Comparison of ENCODE assay signal across 10 cellular contexts in genomic region chr12:65882504-65882903, GRCh38. TPM values are rescaled to one million over a fixed set of nuclear protein-coding genes. Genes with fewer than 3 reads are reported as not detected.
DNase-seq lines count a peak whose midpoint lies in the region; ATAC-seq and TF ChIP-seq lines count a peak whose summit lies in the region.
"Had no signal": no experiment of that assay in that cellular context is flagged by ENCODE, and none has a peak within 500 bp of the region (broad histone marks: within the 10 kb centered on the region; RNA-seq: fewer than 3 reads in every experiment).

No MANE protein-coding gene starts in this region.

- H3K4me3 ChIP-seq in mesodermal cell (ENCODE audit: extremely low read depth, insufficient read depth, low read length, poor library complexity, severe bottlenecking) (no peak overlapping the region), thoracic aorta (peak overlapping the region; percentile 62)

- peaks cover 58% of the 10 kb centered on the region for H3K4me1 Mint-ChIP-seq in brain

- no peaks in the 10 kb centered on the region for H3K27me3 ChIP-seq in thoracic aorta (replicated peaks; ENCODE audit: insufficient read depth)

- no peaks in the 10 kb centered on the region for H3K9me3 Mint-ChIP-seq in brain

- WGBS in mesodermal cell (ENCODE audit: insufficient coverage in 2 of 2), 2 experiments = 92 to 100% methylated on average over 2 to 3 of the region's 3 CpGs

- peaks cover 3% of the 10 kb centered on the region for H3K36me3 Mint-ChIP-seq in brain

- no peak for TF ChIP-seq RAD21 in Ishikawa (IDR thresholded peaks at IDR 0.05; ENCODE audit: low read depth)

- H3K27ac ChIP-seq in mesodermal cell (ENCODE audit: low read depth, low read length, severe bottlenecking) = peak overlapping the region; percentile 68
- no peak overlapping the region for H3K27ac ChIP-seq in thoracic aorta

- H3K9me3 ChIP-seq in mesodermal cell (ENCODE audit: control insufficient read depth, low read length) (no peaks in the 10 kb centered on the region), thoracic aorta (no peaks in the 10 kb centered on the region)

- H3K4me1 ChIP-seq in mesodermal cell (ENCODE audit: control insufficient read depth, insufficient read depth, low read length, poor library complexity, severe bottlenecking) (peaks cover 58% of the 10 kb centered on the region), thoracic aorta (ENCODE audit: control insufficient read depth in 1 of 2, low read depth in 2 of 2) (peaks cover 5 to 28% of the 10 kb centered on the region in 2 donors)

- H3K27me3 Mint-ChIP-seq in brain = no peaks in the 10 kb centered on the region

- TF ChIP-seq EP300 in Ishikawa (IDR thresholded peaks at IDR 0.05; ENCODE audit: borderline replicate concordance) = no peak

- DNase-seq in thoracic aorta (ENCODE audit: low spot score) = no peak
- DNase-seq in SKM-1 (lab: John Stamatoyannopoulos, UW; ENCODE audit: unreplicated experiment) = no peak
- DNase-seq in SW480 (ENCODE audit: low spot score) = no peak
- DNase-seq: activated CD4-positive, alpha-beta T cell treated with anti-CD3 and anti-CD28 coated beads for 48 hours; NCI-H187; SIG-M5 had no signal

- TF ChIP-seq CTCF in brain (conservative IDR thresholded peaks at IDR 0.05) (no peak), thoracic aorta (IDR thresholded peaks at IDR 0.05) (no peak)

- peak overlapping the region in 2 of 5 experiments; percentile 67 for H3K4me3 Mint-ChIP-seq in brain

- no peak for ATAC-seq in thoracic aorta (ENCODE audit: insufficient number of reproducible peaks, low FRiP score, low read depth)
- ATAC-seq in GM18870 (IDR thresholded peaks at IDR 0.05; ENCODE audit: unreplicated experiment) = no peak

- H3K36me3 ChIP-seq in mesodermal cell (ENCODE audit: control insufficient read depth, insufficient read depth, low read length) (peaks cover 33% of the 10 kb centered on the region), thoracic aorta (no peaks in the 10 kb centered on the region)

- peak overlapping the region in 3 of 5 experiments; percentile 71 to 78 (median 74) for H3K27ac Mint-ChIP-seq in brain

TF ChIP-seq in Ishikawa, 13 proteins besides CTCF, POLR2A, EP300 and RAD21:
- TF ChIP-seq YY1 (IDR thresholded peaks at IDR 0.05; ENCODE audit: low read depth) (no peak), NFIC (IDR thresholded peaks at IDR 0.05) (peak; percentile 59), CEBPB (IDR thresholded peaks at IDR 0.05) (no peak), FOXM1 (IDR thresholded peaks at IDR 0.05; ENCODE audit: borderline replicate concordance, low read depth) (no peak), USF1 (IDR thresholded peaks at IDR 0.05) (no peak), ZBTB7A (IDR thresholded peaks at IDR 0.05; ENCODE audit: low read depth) (no peak), EGR1 (IDR thresholded peaks at IDR 0.05) (no peak), TAF1 (IDR thresholded peaks at IDR 0.05; ENCODE audit: low read depth) (no peak), TCF12 (IDR thresholded peaks at IDR 0.05; ENCODE audit: low read depth) (no peak)

RNA-seq across cellular contexts. Expression of gene HMGA2, which starts 58.2 kb away (rescaled TPM):
- polyA plus RNA-seq in brain (ENCODE audit: insufficient read depth, low read depth, low replicate concordance) = not detected
- polyA plus RNA-seq in mesodermal cell (2013, experiment 1 of 2) = 370 TPM
- polyA plus RNA-seq in mesodermal cell (2013, experiment 2 of 2) = 394 TPM
- 1 to 10 TPM; 1.1 to 2.3 TPM for total RNA-seq in thoracic aorta
